8 cellular contexts compared by ENCODE assay signal in the genomic region with DNA sequence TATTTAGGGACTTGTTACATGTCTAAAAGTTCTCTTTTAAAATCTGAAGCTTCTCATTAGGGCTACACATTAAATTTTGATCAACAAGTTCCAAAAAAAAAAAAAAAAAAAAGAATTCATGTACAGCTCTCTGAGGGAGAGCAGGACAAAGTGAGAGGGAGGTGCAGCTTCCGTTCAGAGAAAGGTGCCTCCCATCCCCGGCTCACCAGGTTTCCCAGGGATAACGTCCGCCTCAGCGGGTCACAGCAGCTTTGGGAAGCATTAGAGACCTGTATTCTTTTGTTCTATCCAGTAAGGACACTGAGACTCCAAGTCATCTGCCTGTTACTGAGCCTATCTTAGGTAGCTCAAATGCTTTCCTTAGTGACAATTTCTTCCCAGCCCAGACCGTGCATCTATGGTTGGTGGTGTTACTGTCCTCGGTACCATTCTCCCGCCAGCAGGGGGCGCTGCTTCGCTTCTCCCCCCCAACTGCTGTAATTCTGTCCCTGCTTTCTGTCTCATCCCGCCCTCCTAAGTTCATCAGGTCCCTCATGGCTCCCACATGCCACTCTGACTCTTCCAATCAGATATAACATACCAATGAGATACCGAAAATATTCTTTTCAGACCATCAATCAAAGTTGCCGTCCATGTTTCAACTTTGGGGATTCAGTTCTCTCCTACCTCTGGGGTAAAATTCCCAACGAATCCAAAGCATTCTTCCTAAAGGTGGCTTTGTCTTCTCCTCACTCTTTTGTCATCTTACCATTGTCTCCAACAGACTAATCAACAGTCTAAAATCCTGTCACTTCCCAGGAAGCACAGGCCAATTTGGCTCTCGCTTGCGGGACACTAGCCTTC.
A peak's percentile ranks its signal among the peaks of the same experiment; 100 is the strongest.
DNase-seq lines count a peak whose midpoint lies in the region; ATAC-seq, FAIRE-seq and TF ChIP-seq lines count a peak whose summit lies in the region.

No MANE protein-coding gene starts in this region.

- no peaks in the 10 kb centered on the region for H3K4me1 ChIP-seq in parathyroid adenoma

- no peak overlapping the region for H3K4me2 ChIP-seq in parathyroid adenoma (ENCODE audit: low read length)

- peak; percentile 76 for FAIRE-seq in GM18507 (lab: Jason Lieb, UNC)

- no peaks in the 10 kb centered on the region for H3K36me3 ChIP-seq in parathyroid adenoma (ENCODE audit: control insufficient read depth, insufficient read depth, low read length)

- TF ChIP-seq CTCF in AG09309 (IDR thresholded peaks at IDR 0.05; ENCODE audit: control insufficient read depth, insufficient read depth, low read depth, low read length, missing control alignments): peak; percentile 83
- TF ChIP-seq CTCF in fibroblast of the aortic adventitia (IDR thresholded peaks at IDR 0.05; ENCODE audit: insufficient read depth, low read length): peak; percentile 77
- peak; percentile 61 for TF ChIP-seq CTCF in parathyroid adenoma (IDR thresholded peaks at IDR 0.05)

- no peak overlapping the region for H3K9ac ChIP-seq in parathyroid adenoma

- no peaks in the 10 kb centered on the region for H3K9me3 ChIP-seq in parathyroid adenoma (ENCODE audit: control insufficient read depth, low read length)

- H3K27me3 ChIP-seq in parathyroid adenoma (ENCODE audit: control insufficient read depth, insufficient read depth, low read length): no peaks in the 10 kb centered on the region

- no peak overlapping the region for H2AFZ ChIP-seq in parathyroid adenoma

- no peak for DNase-seq in AG09309 (ENCODE audit: low read depth)
- DNase-seq in GM18507 (ENCODE audit: extremely low spot score, insufficient read length, low read depth): peak; percentile 23
- DNase-seq in NCI-H748 (lab: John Stamatoyannopoulos, UW; ENCODE audit: unreplicated experiment): peak; percentile 45
- peak; percentile 9 for DNase-seq in activated T-cell treated with anti-CD3 and anti-CD28 coated beads for 4 hours
- DNase-seq in fibroblast of the aortic adventitia (ENCODE audit: low read depth): peak; percentile 66
- no peak for DNase-seq in NCI-H524 treated with DMSO at 0.1 percent for 48 hours (lab: John Stamatoyannopoulos, UW)

- no peak overlapping the region for H3K27ac ChIP-seq in parathyroid adenoma

- H3K4me3 ChIP-seq in AG09309 (ENCODE audit: control insufficient read depth, low read depth, low read length): no peak overlapping the region
- H3K4me3 ChIP-seq in fibroblast of the aortic adventitia (ENCODE audit: low read depth, low read length): no peak overlapping the region
- H3K4me3 ChIP-seq in parathyroid adenoma (ENCODE audit: low read depth, low read length): no peak overlapping the region

- no peaks in the 10 kb centered on the region for H3K79me2 ChIP-seq in parathyroid adenoma

- peak; percentile 87 for ATAC-seq in HG02884 (IDR thresholded peaks at IDR 0.05; ENCODE audit: unreplicated experiment)

Comparison
In these comparisons a context has a peak if more than half of its experiments do, and no peak if none do; other contexts are left out.
1. DNase-seq: peak in GM18507 (single experiment), NCI-H748 (single experiment), activated T-cell treated with anti-CD3 and anti-CD28 coated beads for 4 hours (single experiment) and fibroblast of the aortic adventitia (single experiment); none in AG09309 (single experiment) and NCI-H524 treated with DMSO at 0.1 percent for 48 hours (single experiment).
2. Peak in every context shown above with its lines, with median percentiles within 50 percentile points of each other: CTCF ChIP-seq.